In genomic region chr17:72122002-72122310, GRCh38 we compare ENCODE assay signal across 8 cellular contexts. TPM values are rescaled to one million over a fixed set of nuclear protein-coding genes. Genes with fewer than 3 reads are reported as not detected.
DNase-seq lines count a peak whose midpoint lies in the region; ATAC-seq and TF ChIP-seq lines count a peak whose summit lies in the region.
"Had no signal": no experiment of that assay in that cellular context is flagged by ENCODE, and none has a peak within 500 bp of the region (broad histone marks: within the 10 kb centered on the region; RNA-seq: fewer than 3 reads in every experiment).

No MANE protein-coding gene starts in this region.

- H2AFZ ChIP-seq in GM23248 (peak overlapping the region; percentile 80), smooth muscle cell (ENCODE audit: low read depth) (peak overlapping the region; percentile 71)

- ATAC-seq in heart left ventricle, result peak in 2 of 4 donors; percentile 0 to 1

- in situ Hi-C loops in GM23248 (cut with MboI), result loop anchor here (25.0 kb wide), 1 partner anchor 1360 kb away; no protein-coding TSS in a partner anchor

- H3K4me1 ChIP-seq in GM23248 (ENCODE audit: insufficient read depth) (peaks cover 32% of the 10 kb centered on the region), SJCRH30 (peaks cover 30% of the 10 kb centered on the region), heart left ventricle (peaks cover 3 to 64% (median 16%) of the 10 kb centered on the region in 12 donors), smooth muscle cell (ENCODE audit: low read depth) (peaks cover 53% of the 10 kb centered on the region)

- no peak for TF ChIP-seq POLR2A in heart left ventricle (IDR thresholded peaks at IDR 0.05)

- H4K20me1 ChIP-seq in GM23248 (ENCODE audit: insufficient read depth) (no peaks in the 10 kb centered on the region), smooth muscle cell (ENCODE audit: low read depth) (peaks cover 45% of the 10 kb centered on the region)

- H3K36me3 ChIP-seq in GM23248 (ENCODE audit: low read depth), result peaks cover 13% of the 10 kb centered on the region
- peaks cover 34% of the 10 kb centered on the region for H3K36me3 ChIP-seq in SJCRH30
- H3K36me3 ChIP-seq in heart left ventricle, result peaks cover 0 to 23% (median 2%) of the 10 kb centered on the region in 9 donors
- H3K36me3 ChIP-seq in smooth muscle cell (ENCODE audit: low read depth), result no peaks in the 10 kb centered on the region

- H3K9ac ChIP-seq in GM23248, result peak overlapping the region; percentile 79
- H3K9ac ChIP-seq in smooth muscle cell (ENCODE audit: low read depth), result peak overlapping the region; percentile 67

- H3K4me3 ChIP-seq in GM23248 (peak overlapping the region; percentile 94), SJCRH30 (peak overlapping the region; percentile 94), heart left ventricle (peak overlapping the region; percentile 54 to 94 (median 74)), smooth muscle cell (peak overlapping the region; percentile 83)

- intact Hi-C loops in heart left ventricle (cut with DNase I), result loop anchor here in 4 of 10 donors (5.0 to 10.0 kb wide), 7 partner anchors 50 to 1005 kb away; no protein-coding TSS in a partner anchor

- WGBS in GM23248 (ENCODE audit: low coverage in 1 of 2, low lambda C conversion rate in 2 of 2, missing lambda C conversion rate in 2 of 2), 2 experiments, result 0 to 1% methylated on average over 13 to 14 of the region's 14 CpGs
- 1 to 2% (median 1%) methylated on average over 14 of the region's 14 CpGs for WGBS in heart left ventricle, 4 donors
- 4% methylated on average over 14 of the region's 14 CpGs for WGBS in smooth muscle cell (ENCODE audit: low lambda C conversion rate)

- H3K27ac ChIP-seq in GM23248 (peak overlapping the region; percentile 70), SJCRH30 (peak overlapping the region; percentile 77), heart left ventricle (peak overlapping the region; percentile 76 to 98 (median 87)), smooth muscle cell (ENCODE audit: low read depth) (no peak overlapping the region)

- H3K9me3 ChIP-seq in GM23248 (ENCODE audit: low read depth), result no peaks in the 10 kb centered on the region
- no peaks in the 10 kb centered on the region for H3K9me3 ChIP-seq in SJCRH30 (replicated peaks)
- H3K9me3 ChIP-seq in heart left ventricle, result no peaks in the 10 kb centered on the region
- H3K9me3 ChIP-seq in smooth muscle cell (replicated peaks; ENCODE audit: low read depth), result no peaks in the 10 kb centered on the region

- H3K79me2 ChIP-seq in GM23248 (ENCODE audit: insufficient read depth) (peaks cover 38% of the 10 kb centered on the region), smooth muscle cell (ENCODE audit: low read depth) (peaks cover 27% of the 10 kb centered on the region)

- H3F3A ChIP-seq in GM23248 (ENCODE audit: insufficient read depth) (peaks cover 31% of the 10 kb centered on the region), smooth muscle cell (ENCODE audit: low read depth) (peaks cover 26% of the 10 kb centered on the region)

- no peaks in the 10 kb centered on the region for H3K9me2 ChIP-seq in GM23248 (ENCODE audit: insufficient read depth)

- H3K4me2 ChIP-seq in GM23248 (ENCODE audit: unreplicated experiment) (peak overlapping the region; percentile 75), smooth muscle cell (peak overlapping the region; percentile 94)

- TF ChIP-seq CTCF in heart left ventricle (IDR thresholded peaks at IDR 0.05) (peak in 1 of 12 donors; percentile 0), smooth muscle cell (IDR thresholded peaks at IDR 0.05; ENCODE audit: borderline replicate concordance, insufficient read depth, poor library complexity, severe bottlenecking) (no peak)

- H3K27me3 ChIP-seq in GM23248 (replicated peaks; ENCODE audit: insufficient read depth), result no peaks in the 10 kb centered on the region
- H3K27me3 ChIP-seq in SJCRH30, result no peaks in the 10 kb centered on the region
- H3K27me3 ChIP-seq in heart left ventricle, result peaks cover 0 to 79% (median 37%) of the 10 kb centered on the region in 9 donors
- peaks cover 14% of the 10 kb centered on the region for H3K27me3 ChIP-seq in smooth muscle cell (ENCODE audit: low read depth)

- peak; percentile 70 for DNase-seq in GM23248
- peak in 1 of 2 experiments; percentile 66 for DNase-seq in SJCRH30
- no peak for DNase-seq in heart left ventricle
- no peak for DNase-seq in smooth muscle cell (lab: John Stamatoyannopoulos, UW; ENCODE audit: unreplicated experiment)
- no peak for DNase-seq in GDM1 (lab: John Stamatoyannopoulos, UW)
- no peak for DNase-seq in NCI-H1930 (lab: John Stamatoyannopoulos, UW)
- DNase-seq in stimulated activated naive CD4-positive, alpha-beta T cell treated with Interleukin-2 at 50 U/mL for 16 hours (lab: John Stamatoyannopoulos, UW), result no peak

RNA-seq across cellular contexts. Expression of gene SOX9, which starts 1.1 kb away (rescaled TPM):
- total RNA-seq in GM23248 (2014; rRNA removed; shearing (Covaris generic)), result 13.8 and 16.6 TPM in 2 replicates
- polyA plus RNA-seq in GM23248 (2016; fragmentation: Nextera tagmentation; extraction: Ambion mirVana) (18.5 and 20.8 TPM in 2 replicates), heart left ventricle (10 to 100 TPM in 1 of 2 donors, 1 to 10 TPM in 1; 7.6 to 12.1 TPM), smooth muscle cell (19.8 and 46.4 TPM in 2 replicates)
- 104 and 105 TPM in 2 replicates for total RNA-seq in SJCRH30 (2014; rRNA removed; shearing (Covaris generic))
- total RNA-seq in heart left ventricle (10 to 100 TPM in 8 of 9 donors, 1 to 10 TPM in 1; 8.9 to 19.7 (median 13.7) TPM), smooth muscle cell (16.6 and 26.6 TPM in 2 replicates)
- total RNA-seq: T-helper 1 cell treated with Interleukin-12 subunit alpha and Interleukin-12 subunit beta and Interleukin-4 antibody, amounts not matched to agents 30 ng/mL and 1 ng/mL, for 36 hours had no signal
